In genomic region chr5:40052812-40053211, GRCh38 we compare ENCODE assay signal across 17 cellular contexts.
DNase-seq lines count a peak whose midpoint lies in the region; ATAC-seq and TF ChIP-seq lines count a peak whose summit lies in the region.
"Had no signal": no experiment of that assay in that cellular context is flagged by ENCODE, and none has a peak within 500 bp of the region (broad histone marks: within the 10 kb centered on the region; RNA-seq: fewer than 3 reads in every experiment).

No MANE protein-coding gene starts in this region.

- H3K4me3 ChIP-seq in brain microvascular endothelial cell (ENCODE audit: low read depth, low read length) (no peak overlapping the region), mucosa of descending colon (no peak overlapping the region), heart left ventricle (no peak overlapping the region)
- H3K4me3 ChIP-seq: SJCRH30 had no signal

- ATAC-seq in mucosa of descending colon: peak; percentile 99
- ATAC-seq in HG03432 (IDR thresholded peaks at IDR 0.05; ENCODE audit: unreplicated experiment): no peak
- ATAC-seq in heart left ventricle: no peak
- ATAC-seq: CD8-positive, alpha-beta T cell had no signal

- H3K36me3 ChIP-seq in brain microvascular endothelial cell (replicated peaks) (no peaks in the 10 kb centered on the region), mucosa of descending colon (ENCODE audit: low read depth) (no peaks in the 10 kb centered on the region), heart left ventricle (no peaks in the 10 kb centered on the region)
- H3K36me3 ChIP-seq: SJCRH30 had no signal

- H3K27me3 ChIP-seq in brain microvascular endothelial cell (replicated peaks) (no peaks in the 10 kb centered on the region), heart left ventricle (no peaks in the 10 kb centered on the region)
- H3K27me3 ChIP-seq: SJCRH30 had no signal

- TF ChIP-seq CTCF in brain microvascular endothelial cell (IDR thresholded peaks at IDR 0.05; ENCODE audit: low read depth, low read length, missing control alignments) (no peak), mucosa of descending colon (IDR thresholded peaks at IDR 0.05) (no peak), heart left ventricle (IDR thresholded peaks at IDR 0.05) (no peak)

- in situ Hi-C loops in brain microvascular endothelial cell (cut with HindIII; ENCODE audit: low pct_ligation_motif_present, low sequenced_read_pairs): no loop called here

- peak; percentile 18 for DNase-seq in DMS53 treated with DMSO at 0.1 percent for 48 hours (lab: John Stamatoyannopoulos, UW; ENCODE audit: unreplicated experiment)
- DNase-seq in NCI-H460 (ENCODE audit: extremely low read depth, low read depth): peak; percentile 29
- DNase-seq in brain microvascular endothelial cell: peak; percentile 16
- DNase-seq in mucosa of descending colon: peak in 1 of 3 donors; percentile 55
- no peak for DNase-seq in NCI-H1105 treated with DMSO at 0.1 percent for 48 hours (lab: John Stamatoyannopoulos, UW)
- no peak for DNase-seq in NCI-H748 treated with DMSO at 0.1 percent for 48 hours (lab: John Stamatoyannopoulos, UW)
- no peak for DNase-seq in heart left ventricle
- DNase-seq: activated CD8-positive, alpha-beta memory T cell treated with anti-CD3 and anti-CD28 coated beads for 24 hours; activated naive CD8-positive, alpha-beta T cell treated with anti-CD3 and anti-CD28 coated beads, Interleukin-2, amount 10 ng/mL, durations not matched to agents 7 days and 5 days; CD8-positive, alpha-beta T cell; Kasumi-1; NCI-H1417; NCI-H2171 treated with DMSO at 0.1 percent for 48 hours; nucleus accumbens; SJCRH30; stimulated activated CD4-positive, alpha-beta T cell treated with anti-CD3 and anti-CD28 coated beads, Interleukin-12 subunit alpha, Interleukin-12 subunit beta, amount 100 ng/mL, for 4 hours had no signal

- intact Hi-C loops in mucosa of descending colon (cut with DNase I, micrococcal nuclease): no loop called here
- intact Hi-C loops in heart left ventricle (cut with DNase I): no loop called here

- 67 to 74% (median 68%) methylated on average over 4 of the region's 4 CpGs for WGBS in heart left ventricle, 4 donors

- H3K4me1 ChIP-seq in mucosa of descending colon (ENCODE audit: low read depth) (peaks cover 4% of the 10 kb centered on the region), heart left ventricle (peaks cover 0 to 12% (median 0%) of the 10 kb centered on the region in 12 donors)
- H3K4me1 ChIP-seq: SJCRH30 had no signal

- no peak for TF ChIP-seq POLR2A in heart left ventricle (IDR thresholded peaks at IDR 0.05)

- H3K9me3 ChIP-seq in mucosa of descending colon (no peaks in the 10 kb centered on the region), heart left ventricle (no peaks in the 10 kb centered on the region)
- H3K9me3 ChIP-seq: SJCRH30 had no signal

- no peak overlapping the region for H3K27ac ChIP-seq in brain microvascular endothelial cell
- H3K27ac ChIP-seq in heart left ventricle: no peak overlapping the region
- H3K27ac ChIP-seq: SJCRH30 had no signal

Comparison
In these comparisons a context has a peak if more than half of its experiments do, and no peak if none do; other contexts are left out.
1. DNase-seq: peak in DMS53 treated with DMSO at 0.1 percent for 48 hours (single experiment), NCI-H460 (single experiment) and brain microvascular endothelial cell (single experiment); none in NCI-H1105 treated with DMSO at 0.1 percent for 48 hours (single experiment), NCI-H748 treated with DMSO at 0.1 percent for 48 hours (single experiment) and heart left ventricle (0 of 5).